ENCODE assay signal across 8 cellular contexts in genomic region chr4:1767058-1767769, GRCh38. TPM values are rescaled to one million over a fixed set of nuclear protein-coding genes. Genes with fewer than 3 reads are reported as not detected.
DNase-seq lines count a peak whose midpoint lies in the region; ATAC-seq and TF ChIP-seq lines count a peak whose summit lies in the region.

No MANE protein-coding gene starts in this region.

- H3K79me2 ChIP-seq in smooth muscle cell (ENCODE audit: low read depth), result no peaks in the 10 kb centered on the region

- peaks cover 12% of the 10 kb centered on the region for H3K27me3 Mint-ChIP-seq in T-helper 17 cell

- peak overlapping the region; percentile 27 for H3K27ac ChIP-seq in left ventricle myocardium inferior (replicated peaks)
- H3K27ac ChIP-seq in smooth muscle cell (ENCODE audit: low read depth), result no peak overlapping the region

- ATAC-seq in T-helper 17 cell (peak; percentile 38), HG03139 (IDR thresholded peaks at IDR 0.05; ENCODE audit: unreplicated experiment) (no peak)

- H3F3A ChIP-seq in smooth muscle cell (ENCODE audit: low read depth), result no peaks in the 10 kb centered on the region

- H3K4me1 ChIP-seq in left ventricle myocardium inferior (peaks cover 25% of the 10 kb centered on the region), smooth muscle cell (ENCODE audit: low read depth) (peaks cover 60% of the 10 kb centered on the region)

- WGBS in smooth muscle cell (ENCODE audit: low lambda C conversion rate), result 3% methylated on average over 7 of the region's 84 CpGs

- H2AFZ ChIP-seq in smooth muscle cell (ENCODE audit: low read depth), result no peak overlapping the region

- H3K36me3 Mint-ChIP-seq in T-helper 17 cell (ENCODE audit: low read depth), result no peaks in the 10 kb centered on the region

- H3K4me1 Mint-ChIP-seq in T-helper 17 cell, result peaks cover 11% of the 10 kb centered on the region

- peaks cover 1% of the 10 kb centered on the region; the same call in 1 of the 2 replicates for H3K27me3 ChIP-seq in H7 (ENCODE audit: control insufficient read depth, insufficient read depth, low read length)
- H3K27me3 ChIP-seq in left ventricle myocardium inferior (ENCODE audit: low read depth), result peaks cover 42% of the 10 kb centered on the region
- no peaks in the 10 kb centered on the region for H3K27me3 ChIP-seq in smooth muscle cell (ENCODE audit: low read depth)

- DNase-seq in H7 (peak; percentile 96), T-helper 17 cell (peak in 1 of 3 donors; percentile 22), left ventricle myocardium inferior (no peak), smooth muscle cell (lab: John Stamatoyannopoulos, UW; ENCODE audit: unreplicated experiment) (no peak), NCI-H1105 (lab: John Stamatoyannopoulos, UW) (no peak), NCI-H2171 treated with DMSO at 0.1 percent for 48 hours (lab: John Stamatoyannopoulos, UW) (no peak), NCI-H1436 treated with DMSO at 0.1 percent for 48 hours (lab: John Stamatoyannopoulos, UW) (no peak)

- peak overlapping the region; percentile 86 for H3K4me2 ChIP-seq in smooth muscle cell

- no peak overlapping the region for H3K4me3 Mint-ChIP-seq in T-helper 17 cell

- H3K9ac ChIP-seq in smooth muscle cell (ENCODE audit: low read depth), result no peak overlapping the region

- no peaks in the 10 kb centered on the region for H3K36me3 ChIP-seq in H7 (replicated peaks; ENCODE audit: control insufficient read depth, insufficient read depth, low read length)
- H3K36me3 ChIP-seq in left ventricle myocardium inferior, result no peaks in the 10 kb centered on the region
- no peaks in the 10 kb centered on the region for H3K36me3 ChIP-seq in smooth muscle cell (ENCODE audit: low read depth)

- H3K9me3 ChIP-seq in T-helper 17 cell (ENCODE audit: control insufficient read depth, low read length, poor library complexity, severe bottlenecking), result no peaks in the 10 kb centered on the region
- no peaks in the 10 kb centered on the region for H3K9me3 ChIP-seq in left ventricle myocardium inferior (replicated peaks)
- no peaks in the 10 kb centered on the region for H3K9me3 ChIP-seq in smooth muscle cell (replicated peaks; ENCODE audit: low read depth)

- intact Hi-C loops in left ventricle myocardium inferior (cut with micrococcal nuclease), result no loop called here

- TF ChIP-seq CTCF in left ventricle myocardium inferior (IDR thresholded peaks at IDR 0.05; ENCODE audit: borderline replicate concordance) (no peak), smooth muscle cell (IDR thresholded peaks at IDR 0.05; ENCODE audit: borderline replicate concordance, insufficient read depth, poor library complexity, severe bottlenecking) (no peak)

- H3K27ac Mint-ChIP-seq in T-helper 17 cell, result no peak overlapping the region

- H3K4me3 ChIP-seq in H7 (ENCODE audit: insufficient read depth, low read depth, low read length) (peak overlapping the region; percentile 30), left ventricle myocardium inferior (peak overlapping the region; percentile 66), smooth muscle cell (peak overlapping the region; percentile 51)

- no peaks in the 10 kb centered on the region for H4K20me1 ChIP-seq in smooth muscle cell (ENCODE audit: low read depth)

RNA-seq across cellular contexts. Expression of gene FGFR3, which starts 25.9 kb away (rescaled TPM):
- 37.5 and 43.6 TPM in 2 replicates for total RNA-seq in H7 (2014; rRNA removed; shearing (Covaris generic))
- total RNA-seq in T-helper 17 cell (under 1 TPM in 1 of 2 donors, not detected in 1; 0.12 TPM), left ventricle myocardium inferior (3.5 TPM), smooth muscle cell (6.4 and 6.6 TPM in 2 replicates)
- 13.6 and 15.1 TPM in 2 replicates for polyA plus RNA-seq in smooth muscle cell

RNA-seq across cellular contexts. Expression of gene TACC3, which starts 45.9 kb away (rescaled TPM):
- total RNA-seq in H7 (2014; rRNA removed; shearing (Covaris generic)), result 54.0 and 69.0 TPM in 2 replicates
- 10 to 100 TPM; 73.4 to 91.8 TPM for total RNA-seq in T-helper 17 cell
- 5.8 TPM for total RNA-seq in left ventricle myocardium inferior
- total RNA-seq in smooth muscle cell, result 4.0 and 19.4 TPM in 2 replicates
- polyA plus RNA-seq in smooth muscle cell, result 12.5 and 14.7 TPM in 2 replicates

RNA-seq across cellular contexts. Expression of gene TMEM129, which starts 46.1 kb away (rescaled TPM):
- 69.7 and 86.0 TPM in 2 replicates for total RNA-seq in H7 (2014; rRNA removed; shearing (Covaris generic))
- total RNA-seq in T-helper 17 cell (10 to 100 TPM; 18.4 to 18.5 TPM), left ventricle myocardium inferior (29.6 TPM), smooth muscle cell (29.9 and 30.4 TPM in 2 replicates)
- polyA plus RNA-seq in smooth muscle cell, result 49.0 and 50.5 TPM in 2 replicates

RNA-seq across cellular contexts. Expression of gene SLBP, which starts 55.1 kb away (rescaled TPM):
- 75.3 and 82.2 TPM in 2 replicates for total RNA-seq in H7 (2014; rRNA removed; shearing (Covaris generic))
- 10 to 100 TPM; 24.9 to 36.0 TPM for total RNA-seq in T-helper 17 cell
- total RNA-seq in left ventricle myocardium inferior, result 11.7 TPM
- total RNA-seq in smooth muscle cell, result 57.1 and 63.9 TPM in 2 replicates
- polyA plus RNA-seq in smooth muscle cell, result 55.4 and 57.3 TPM in 2 replicates
